ENCODE assay signal across 8 cellular contexts in the genomic region with DNA sequence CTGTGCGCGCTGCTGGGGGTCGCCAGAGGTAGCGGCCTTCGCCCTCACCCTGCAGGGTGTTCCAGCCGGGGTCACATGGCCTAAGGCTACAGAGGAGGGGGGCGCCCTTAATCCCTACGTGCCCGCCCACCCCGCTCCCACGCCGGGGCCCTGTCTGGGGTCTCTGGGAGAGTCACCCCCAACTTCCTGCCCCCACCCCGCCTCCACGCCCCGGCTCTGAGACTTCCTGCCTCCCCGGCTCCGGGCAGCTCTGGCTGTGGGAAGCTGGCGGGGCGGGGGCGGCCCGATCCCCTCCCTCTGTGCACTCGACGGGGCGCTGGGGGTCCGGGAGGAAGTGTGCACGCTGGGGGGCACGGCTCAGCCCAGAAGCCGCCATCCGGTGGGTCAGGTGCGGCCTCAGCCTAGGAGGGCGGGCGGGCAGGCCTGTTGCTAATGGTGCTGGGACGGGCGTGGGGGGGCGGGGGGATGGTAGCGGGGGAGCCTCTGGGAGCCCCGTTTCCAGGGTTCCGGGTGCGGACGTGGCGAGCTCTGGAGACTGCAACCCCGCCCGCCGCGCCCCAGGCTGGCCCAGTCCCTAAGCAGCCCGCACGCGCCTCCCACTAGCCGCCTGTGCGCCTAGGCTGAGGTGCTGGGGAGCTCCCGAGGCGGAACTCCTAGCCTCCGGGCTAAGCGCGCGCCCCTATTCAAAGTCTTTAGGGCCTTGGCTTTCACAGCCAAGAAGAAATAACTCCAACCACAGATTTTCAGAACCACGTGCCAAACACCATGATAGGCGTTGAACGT.
A peak's percentile ranks its signal among the peaks of the same experiment; 100 is the strongest.
DNase-seq lines count a peak whose midpoint lies in the region; ATAC-seq and TF ChIP-seq lines count a peak whose summit lies in the region.

No MANE protein-coding gene starts in this region.

- H3K4me1 ChIP-seq in iPS DF 6.9 (ENCODE audit: control insufficient read depth, insufficient read depth, low read length) (peaks cover 16% of the 10 kb centered on the region), spleen (peaks cover 29 to 73% (median 54%) of the 10 kb centered on the region in 6 donors)

- H3K27me3 ChIP-seq in iPS DF 6.9 (ENCODE audit: control insufficient read depth, insufficient read depth, low read length) (no peaks in the 10 kb centered on the region; the same call in 1 of the 2 replicates), spleen (replicated peaks in 1 of 7) (peaks cover 0 to 37% (median 0%) of the 10 kb centered on the region in 7 donors)

- DNase-seq in T-helper 1 cell (no peak), iPS DF 6.9 (ENCODE audit: low read depth, low spot score) (no peak), spleen (peak; percentile 90), NCI-H526 treated with DMSO at 0.1 percent for 48 hours (lab: John Stamatoyannopoulos, UW) (no peak), SKM-1 (lab: John Stamatoyannopoulos, UW; ENCODE audit: unreplicated experiment) (no peak)
- peak; percentile 43 for DNase-seq in activated naive CD4-positive, alpha-beta T cell treated with anti-CD3 and anti-CD28 coated beads, Interleukin-2, amount 10 ng/mL, durations not matched to agents 7 days and 5 days

- intact Hi-C loops in spleen (cut with DNase I; ENCODE audit: low total_unique reads) = no loop called here

- H3K36me3 ChIP-seq in iPS DF 6.9 (ENCODE audit: control insufficient read depth, insufficient read depth, low read length) = no peaks in the 10 kb centered on the region
- H3K36me3 ChIP-seq in spleen = no peaks in the 10 kb centered on the region

- no peaks in the 10 kb centered on the region for H3K9me3 Mint-ChIP-seq in T-helper 1 cell treated with Interleukin-12 subunit alpha and Interleukin-12 subunit beta and Interleukin-4 antibody, amounts not matched to agents 30 μg/mL and 1 μg/mL, for 36 hours
- H3K9me3 Mint-ChIP-seq in activated naive CD4-positive, alpha-beta T cell treated with anti-CD3 and anti-CD28 coated beads, Interleukin-2, amount 10 ng/mL, durations not matched to agents 7 days and 5 days = no peaks in the 10 kb centered on the region

- no peak for TF ChIP-seq CTCF in spleen (IDR thresholded peaks at IDR 0.05 in 8 of 11, conservative IDR thresholded peaks at IDR 0.05 in 3 of 11)

- H3K4me3 Mint-ChIP-seq in T-helper 1 cell treated with Interleukin-12 subunit alpha and Interleukin-12 subunit beta and Interleukin-4 antibody, amounts not matched to agents 30 μg/mL and 1 μg/mL, for 36 hours = peak overlapping the region; percentile 46
- H3K4me3 Mint-ChIP-seq in activated naive CD4-positive, alpha-beta T cell treated with anti-CD3 and anti-CD28 coated beads, Interleukin-2, amount 10 ng/mL, durations not matched to agents 7 days and 5 days = peak overlapping the region; percentile 47

- H3K27ac ChIP-seq in iPS DF 6.9 (ENCODE audit: low read length) (no peak overlapping the region), spleen (peak overlapping the region; percentile 38 to 86 (median 78))

- peaks cover 55% of the 10 kb centered on the region for H3K27me3 Mint-ChIP-seq in T-helper 1 cell treated with Interleukin-12 subunit alpha and Interleukin-12 subunit beta and Interleukin-4 antibody, amounts not matched to agents 30 μg/mL and 1 μg/mL, for 36 hours (ENCODE audit: low read depth)
- H3K27me3 Mint-ChIP-seq in activated naive CD4-positive, alpha-beta T cell treated with anti-CD3 and anti-CD28 coated beads, Interleukin-2, amount 10 ng/mL, durations not matched to agents 7 days and 5 days = peaks cover 83% of the 10 kb centered on the region

- TF ChIP-seq POLR2A in spleen (IDR thresholded peaks at IDR 0.05) = no peak

- no peak for ATAC-seq in HG02763 (IDR thresholded peaks at IDR 0.05; ENCODE audit: unreplicated experiment)

- peak overlapping the region; percentile 43; the same call in 1 of the 2 replicates for H3K4me3 ChIP-seq in iPS DF 6.9 (ENCODE audit: low read length)
- H3K4me3 ChIP-seq in spleen = peak overlapping the region in 7 of 8 donors; percentile 49 to 82 (median 55)

- H3K4me1 Mint-ChIP-seq in T-helper 1 cell treated with Interleukin-12 subunit alpha and Interleukin-12 subunit beta and Interleukin-4 antibody, amounts not matched to agents 30 μg/mL and 1 μg/mL, for 36 hours (ENCODE audit: low read depth) = peaks cover 2% of the 10 kb centered on the region
- H3K4me1 Mint-ChIP-seq in activated naive CD4-positive, alpha-beta T cell treated with anti-CD3 and anti-CD28 coated beads, Interleukin-2, amount 10 ng/mL, durations not matched to agents 7 days and 5 days = peaks cover 16% of the 10 kb centered on the region

- no peaks in the 10 kb centered on the region for H3K36me3 Mint-ChIP-seq in T-helper 1 cell treated with Interleukin-12 subunit alpha and Interleukin-12 subunit beta and Interleukin-4 antibody, amounts not matched to agents 30 μg/mL and 1 μg/mL, for 36 hours (ENCODE audit: low read depth)
- H3K36me3 Mint-ChIP-seq in activated naive CD4-positive, alpha-beta T cell treated with anti-CD3 and anti-CD28 coated beads, Interleukin-2, amount 10 ng/mL, durations not matched to agents 7 days and 5 days = no peaks in the 10 kb centered on the region

- H3K27ac Mint-ChIP-seq in T-helper 1 cell treated with Interleukin-12 subunit alpha and Interleukin-12 subunit beta and Interleukin-4 antibody, amounts not matched to agents 30 μg/mL and 1 μg/mL, for 36 hours = no peak overlapping the region
- no peak overlapping the region for H3K27ac Mint-ChIP-seq in activated naive CD4-positive, alpha-beta T cell treated with anti-CD3 and anti-CD28 coated beads, Interleukin-2, amount 10 ng/mL, durations not matched to agents 7 days and 5 days

- WGBS in iPS DF 6.9 (ENCODE audit: insufficient coverage, insufficient read length) = no CpG with 5 or more reads among the region's 59 CpGs
- WGBS in spleen, 5 donors = 2 to 9% (median 6%) methylated on average over 24 to 59 of the region's 59 CpGs

- CTCF ChIA-PET in activated naive CD4-positive, alpha-beta T cell treated with anti-CD3 and anti-CD28 coated beads, Interleukin-2, amount 10 ng/mL, durations not matched to agents 7 days and 5 days (lab: Charles Lee) = interaction anchor here (1.2 to 1.9 kb wide), 5 partner anchors 9 to 78 kb away, joined by 3 to 8 read pairs (median 6); no protein-coding TSS in a partner anchor

- H3K9me3 ChIP-seq in iPS DF 6.9 (ENCODE audit: control insufficient read depth, insufficient read depth, low read length) = no peaks in the 10 kb centered on the region
- H3K9me3 ChIP-seq in spleen = no peaks in the 10 kb centered on the region

Comparison
In these comparisons a context has a peak if more than half of its experiments do, and no peak if none do; other contexts are left out.
1. DNase-seq: peak in activated naive CD4-positive, alpha-beta T cell treated with anti-CD3 and anti-CD28 coated beads, Interleukin-2, amount 10 ng/mL, durations not matched to agents 7 days and 5 days (single experiment) and spleen (single experiment); none in T-helper 1 cell (0 of 5), iPS DF 6.9 (single experiment), NCI-H526 treated with DMSO at 0.1 percent for 48 hours (single experiment) and SKM-1 (single experiment).